ENCODE assay signal across 9 cellular contexts in the genomic region with DNA sequence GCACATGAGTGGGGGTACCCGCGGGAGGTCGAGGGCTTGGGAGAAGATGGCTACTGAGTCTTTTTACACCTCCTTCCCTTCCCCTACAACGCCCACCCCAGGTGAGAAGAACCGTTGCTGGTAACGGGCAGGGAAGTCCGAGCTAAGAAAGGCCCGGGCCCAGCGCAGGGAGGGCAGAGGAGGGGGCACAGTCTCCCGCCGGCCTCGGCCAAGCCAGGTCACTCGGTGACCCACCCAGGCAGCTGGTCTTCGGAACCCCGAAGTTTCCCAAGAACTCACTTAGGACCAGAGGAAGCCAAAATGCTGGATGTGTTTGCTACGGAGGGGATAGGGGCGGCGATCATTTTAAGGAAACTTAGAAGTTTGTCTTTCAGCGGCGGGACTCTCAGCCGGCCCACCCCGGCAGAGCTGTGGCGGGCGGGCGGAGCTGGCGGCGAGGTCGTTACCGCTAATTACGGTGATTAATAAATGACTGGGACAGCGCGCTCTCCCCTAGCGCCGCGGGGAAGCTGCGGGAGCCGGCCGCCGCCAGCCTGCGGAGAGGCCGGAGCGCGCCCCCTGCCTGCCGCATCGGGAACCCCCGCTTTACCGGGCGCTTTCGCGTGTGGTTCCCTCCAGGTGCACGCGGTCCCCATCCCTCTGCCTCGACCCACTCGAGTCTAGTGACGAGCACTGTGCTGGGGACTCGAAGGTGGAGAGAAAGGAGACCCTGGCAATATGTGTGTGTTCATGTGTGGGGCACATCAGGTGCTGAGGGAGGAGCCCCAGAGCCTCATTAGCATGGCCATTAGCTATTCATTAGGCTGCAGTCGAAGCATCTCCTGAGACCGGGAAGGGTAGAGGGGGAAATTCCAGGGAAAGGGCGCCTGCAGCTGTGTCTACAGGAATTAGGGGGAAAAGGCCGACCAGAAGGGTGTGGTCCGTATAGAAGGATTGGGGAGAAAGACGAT. TPM values are rescaled to one million over a fixed set of nuclear protein-coding genes. Genes with fewer than 3 reads are reported as not detected.
DNase-seq lines count a peak whose midpoint lies in the region; ATAC-seq and TF ChIP-seq lines count a peak whose summit lies in the region.
"Had no signal": no experiment of that assay in that cellular context is flagged by ENCODE, and none has a peak within 500 bp of the region (broad histone marks: within the 10 kb centered on the region; RNA-seq: fewer than 3 reads in every experiment).

No MANE protein-coding gene starts in this region.

- H2AFZ ChIP-seq in hepatocyte = peak overlapping the region; percentile 45

- H4K20me1 ChIP-seq in hepatocyte (ENCODE audit: insufficient read depth, poor library complexity, severe bottlenecking) = no peaks in the 10 kb centered on the region

- H3K4me3 ChIP-seq in AG10803 (ENCODE audit: low read length) = peak overlapping the region; percentile 24; the same call in 1 of the 2 replicates
- H3K4me3 ChIP-seq in RWPE2 (ENCODE audit: severe bottlenecking) = no peak overlapping the region
- H3K4me3 ChIP-seq in hepatocyte = no peak overlapping the region

- H3K36me3 ChIP-seq in RWPE2 (ENCODE audit: low read depth) (no peaks in the 10 kb centered on the region), hepatocyte (replicated peaks; ENCODE audit: insufficient read depth, low read depth) (no peaks in the 10 kb centered on the region)
- H3K36me3 ChIP-seq: neutrophil had no signal

- ATAC-seq in RWPE2 (ENCODE audit: low read depth) = peak; percentile 39; the same call in 1 of the 3 replicates

- no peaks in the 10 kb centered on the region for H3K9me2 ChIP-seq in hepatocyte (replicated peaks; ENCODE audit: insufficient read depth)

- DNase-seq in AG10803 (ENCODE audit: low read depth) = peak; percentile 18
- DNase-seq in GM20000 (ENCODE audit: low spot score) = peak; percentile 84
- no peak for DNase-seq in RWPE2 (ENCODE audit: low spot score)
- DNase-seq in amniotic epithelial cell (ENCODE audit: low read depth) = peak; percentile 15
- DNase-seq in hepatocyte (ENCODE audit: low spot score) = peak; percentile 71
- DNase-seq in stimulated activated CD4-positive, alpha-beta T cell treated with anti-CD3 and anti-CD28 coated beads, Interleukin-12 subunit alpha, Interleukin-12 subunit beta, amount 100 ng/mL, for 24 hours (ENCODE audit: low read depth in 2 of 2) = peak; percentile 15 to 43
- DNase-seq in cerebellar cortex (ENCODE audit: low spot score) = no peak
- DNase-seq in Ammon's horn (ENCODE audit: low spot score) = no peak

- H3K4me1 ChIP-seq in RWPE2 (ENCODE audit: insufficient read depth, poor library complexity, severe bottlenecking) = no peaks in the 10 kb centered on the region
- peaks cover 11% of the 10 kb centered on the region for H3K4me1 ChIP-seq in hepatocyte (ENCODE audit: insufficient read depth)

- H3K27ac ChIP-seq in RWPE2 (ENCODE audit: poor library complexity, severe bottlenecking) = no peak overlapping the region
- H3K27ac ChIP-seq in hepatocyte = no peak overlapping the region
- H3K27ac ChIP-seq: neutrophil had no signal

- no peaks in the 10 kb centered on the region for H3K9me3 ChIP-seq in RWPE2 (ENCODE audit: severe bottlenecking)
- no peaks in the 10 kb centered on the region for H3K9me3 ChIP-seq in hepatocyte (ENCODE audit: low read depth)
- H3K9me3 ChIP-seq: neutrophil had no signal

- H3K79me2 ChIP-seq in hepatocyte = no peaks in the 10 kb centered on the region

- H3K27me3 ChIP-seq in RWPE2 (ENCODE audit: insufficient read depth, poor library complexity, severe bottlenecking) (peaks cover 100% of the 10 kb centered on the region), hepatocyte (peaks cover 97% of the 10 kb centered on the region)

- peak overlapping the region; percentile 84 for H3K4me2 ChIP-seq in hepatocyte

- 5% methylated on average over 61 of the region's 62 CpGs for WGBS in hepatocyte (ENCODE audit: low lambda C conversion rate, missing lambda C conversion rate)

- TF ChIP-seq CTCF in AG10803 (conservative IDR thresholded peaks at IDR 0.05; ENCODE audit: low read length) = peak; percentile 50
- peak; percentile 50 for TF ChIP-seq CTCF in GM20000 (IDR thresholded peaks at IDR 0.05; ENCODE audit: extremely low read depth, missing control alignments)
- TF ChIP-seq CTCF in RWPE2 (IDR thresholded peaks at IDR 0.05; ENCODE audit: poor library complexity, severe bottlenecking) = peak; percentile 80
- TF ChIP-seq CTCF in hepatocyte (IDR thresholded peaks at IDR 0.05; ENCODE audit: poor library complexity) = peak; percentile 68

RNA-seq across cellular contexts. Expression of gene ROBO3, which starts 0.9 kb away (rescaled TPM):
- 3.7 and 5.0 TPM in 2 replicates for total RNA-seq in hepatocyte
- 10.4 and 11.0 TPM in 2 replicates for polyA plus RNA-seq in hepatocyte

RNA-seq across cellular contexts. Expression of gene ROBO4, which starts 31.5 kb away (rescaled TPM):
- total RNA-seq in hepatocyte = 0.48 and 2.0 TPM in 2 replicates
- 0.28 TPM in 1 of 2 replicates, not detected in the other for polyA plus RNA-seq in hepatocyte

RNA-seq across cellular contexts. Expression of gene HEPN1, which starts 52.9 kb away (rescaled TPM):
- not detected in 2 replicates for total RNA-seq in hepatocyte
- not detected in 2 replicates for polyA plus RNA-seq in hepatocyte

Comparison
In these comparisons a context has a peak if more than half of its experiments do, and no peak if none do; other contexts are left out.
1. DNase-seq: peak in AG10803 (single experiment), GM20000 (single experiment), amniotic epithelial cell (single experiment), hepatocyte (single experiment) and stimulated activated CD4-positive, alpha-beta T cell treated with anti-CD3 and anti-CD28 coated beads, Interleukin-12 subunit alpha, Interleukin-12 subunit beta, amount 100 ng/mL, for 24 hours (2 of 2); none in RWPE2 (single experiment), cerebellar cortex (single experiment) and Ammon's horn (single experiment).
2. Peak in every context shown above with its lines, with median percentiles within 50 percentile points of each other: CTCF ChIP-seq.